8 cellular contexts compared by ENCODE assay signal in genomic region chr1:117664314-117664713, GRCh38.
DNase-seq lines count a peak whose midpoint lies in the region; ATAC-seq lines count a peak whose summit lies in the region.

No MANE protein-coding gene starts in this region.

- no peaks in the 10 kb centered on the region for H3K36me3 ChIP-seq in HAP-1 (replicated peaks)

- H3K4me1 ChIP-seq in HAP-1, result no peaks in the 10 kb centered on the region

- no peaks in the 10 kb centered on the region for H3K27me3 ChIP-seq in HAP-1 (ENCODE audit: low read depth)

- in situ Hi-C loops in HAP-1 (cut with MboI; ENCODE audit: low sequenced_read_pairs), result no loop called here

- ATAC-seq in GM19455 (IDR thresholded peaks at IDR 0.05; ENCODE audit: unreplicated experiment), result peak; percentile 96
- peak; percentile 96 for ATAC-seq in HG03159 (IDR thresholded peaks at IDR 0.05; ENCODE audit: unreplicated experiment)

- no peak overlapping the region for H3K4me3 ChIP-seq in HAP-1

- H3K9me3 ChIP-seq in HAP-1, result no peaks in the 10 kb centered on the region

- DNase-seq in activated CD4-positive, alpha-beta T cell treated with anti-CD3 and anti-CD28 coated beads, Interleukin-2, amount 50 U/mL, for 4 hours, result peak; percentile 26 to 46
- peak; percentile 63 for DNase-seq in stimulated activated CD4-positive, alpha-beta T cell treated with anti-CD3 and anti-CD28 coated beads, Interleukin-2, amount 100 ng/mL, for 4 hours (ENCODE audit: low read depth)
- no peak for DNase-seq in NCI-H2171 (lab: John Stamatoyannopoulos, UW)
- DNase-seq in cortex of kidney (lab: John Stamatoyannopoulos, UW), result no peak
- DNase-seq in HAP-1 (ENCODE audit: low spot score in 2 of 2), result no peak
- no peak for DNase-seq in NCI-H2196 (lab: John Stamatoyannopoulos, UW; ENCODE audit: unreplicated experiment)

Comparison
In these comparisons a context has a peak if more than half of its experiments do, and no peak if none do; other contexts are left out.
1. DNase-seq: peak in activated CD4-positive, alpha-beta T cell treated with anti-CD3 and anti-CD28 coated beads, Interleukin-2, amount 50 U/mL, for 4 hours (2 of 2) and stimulated activated CD4-positive, alpha-beta T cell treated with anti-CD3 and anti-CD28 coated beads, Interleukin-2, amount 100 ng/mL, for 4 hours (single experiment); none in NCI-H2171 (single experiment), cortex of kidney (single experiment), HAP-1 (0 of 2) and NCI-H2196 (single experiment).